Comparison of ENCODE assay signal across 1 cellular context in the genomic region with DNA sequence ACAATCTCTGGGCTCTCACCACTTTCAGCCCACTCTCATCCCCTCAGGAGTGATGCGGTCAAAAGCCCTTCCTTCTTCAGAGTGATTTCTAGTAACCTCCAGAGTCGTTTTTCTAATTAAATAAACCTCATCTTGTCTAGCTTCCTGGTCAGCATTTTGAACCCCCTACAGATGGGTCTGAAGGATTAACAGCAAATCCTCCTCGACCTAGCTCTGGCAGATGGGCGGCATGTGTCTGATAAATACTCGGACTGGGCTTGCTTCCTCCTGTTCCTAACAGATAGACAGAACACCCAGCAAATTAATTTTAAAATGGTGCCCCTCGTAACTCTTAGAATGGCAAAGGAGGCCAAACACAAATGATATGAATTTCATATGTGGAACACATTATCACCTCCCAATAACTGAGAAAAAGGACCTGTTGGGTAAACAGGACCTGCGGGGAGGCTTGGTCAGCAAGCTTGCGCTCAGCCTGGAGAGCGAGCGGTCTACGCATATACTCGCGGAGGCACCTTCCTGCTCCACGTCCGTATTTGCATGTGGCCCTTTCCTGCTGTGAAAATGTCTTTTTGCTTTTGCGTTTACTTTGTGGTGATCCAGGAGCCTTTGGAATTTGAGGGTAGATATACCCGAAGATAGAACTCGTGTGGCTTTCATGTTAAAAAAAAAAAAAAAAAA.
TF ChIP-seq lines count a peak whose summit lies in the region.

No MANE protein-coding gene starts in this region.

TF ChIP-seq in WTC11, 78 proteins besides CTCF, POLR2A, EP300 and RAD21 (continued from another document):
- TF ChIP-seq, protein P1, sequence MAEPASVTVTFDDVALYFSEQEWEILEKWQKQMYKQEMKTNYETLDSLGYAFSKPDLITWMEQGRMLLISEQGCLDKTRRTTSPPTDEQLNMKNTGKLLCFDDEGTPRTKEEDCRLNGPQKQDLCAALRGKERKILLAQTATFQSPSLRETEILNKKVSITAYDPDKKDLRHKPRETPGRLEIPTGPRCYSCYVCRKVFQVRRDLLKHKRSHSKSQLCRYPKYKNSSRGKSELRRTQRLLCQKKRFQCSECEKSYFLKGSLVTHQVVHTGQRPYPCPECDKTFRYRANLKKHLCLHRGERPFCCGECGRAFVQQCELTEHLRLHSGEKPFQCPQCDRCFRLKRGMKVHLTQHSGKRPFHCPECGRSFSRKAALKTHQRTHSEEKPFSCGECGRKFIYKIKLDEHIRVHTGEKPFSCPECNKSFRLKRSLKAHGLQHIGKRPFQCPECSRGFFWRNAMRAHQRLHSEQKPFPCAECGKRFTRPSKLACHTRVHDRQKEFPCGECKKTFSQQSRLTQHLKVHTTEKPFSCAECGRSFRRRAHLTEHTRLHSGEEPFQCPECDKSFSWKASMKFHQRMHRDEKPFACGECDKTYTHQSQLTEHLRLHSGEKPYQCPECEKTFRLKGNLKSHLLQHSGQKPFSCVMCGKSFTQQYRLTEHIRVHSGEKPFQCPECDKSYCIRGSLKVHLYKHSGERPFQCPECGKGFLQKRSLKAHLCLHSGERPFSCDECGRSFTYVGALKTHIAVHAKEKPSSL (CRISPR knock-in tag; conservative IDR thresholded peaks at IDR 0.05) = no peak
- TF ChIP-seq ZNF416 (CRISPR knock-in tag; IDR thresholded peaks at IDR 0.05) = no peak
- TF ChIP-seq HMGA2 (CRISPR knock-in tag; IDR thresholded peaks at IDR 0.05) = no peak
- TF ChIP-seq NR1H2 (CRISPR knock-in tag; IDR thresholded peaks at IDR 0.05) = no peak
- TF ChIP-seq ZNF671 (CRISPR knock-in tag; IDR thresholded peaks at IDR 0.05) = no peak
- no peak for TF ChIP-seq TP53 (CRISPR knock-in tag; IDR thresholded peaks at IDR 0.05)
- TF ChIP-seq ELF4 (CRISPR knock-in tag; IDR thresholded peaks at IDR 0.05; ENCODE audit: low read depth) = no peak
- no peak for TF ChIP-seq PRRX2 (CRISPR knock-in tag; IDR thresholded peaks at IDR 0.05)
- no peak for TF ChIP-seq SOX15 (CRISPR knock-in tag; IDR thresholded peaks at IDR 0.05)
- TF ChIP-seq ZNF317 (CRISPR knock-in tag; IDR thresholded peaks at IDR 0.05; ENCODE audit: borderline replicate concordance, low read depth) = no peak
- TF ChIP-seq FOXK1 (CRISPR knock-in tag; IDR thresholded peaks at IDR 0.05) = no peak
- TF ChIP-seq, protein P2, sequence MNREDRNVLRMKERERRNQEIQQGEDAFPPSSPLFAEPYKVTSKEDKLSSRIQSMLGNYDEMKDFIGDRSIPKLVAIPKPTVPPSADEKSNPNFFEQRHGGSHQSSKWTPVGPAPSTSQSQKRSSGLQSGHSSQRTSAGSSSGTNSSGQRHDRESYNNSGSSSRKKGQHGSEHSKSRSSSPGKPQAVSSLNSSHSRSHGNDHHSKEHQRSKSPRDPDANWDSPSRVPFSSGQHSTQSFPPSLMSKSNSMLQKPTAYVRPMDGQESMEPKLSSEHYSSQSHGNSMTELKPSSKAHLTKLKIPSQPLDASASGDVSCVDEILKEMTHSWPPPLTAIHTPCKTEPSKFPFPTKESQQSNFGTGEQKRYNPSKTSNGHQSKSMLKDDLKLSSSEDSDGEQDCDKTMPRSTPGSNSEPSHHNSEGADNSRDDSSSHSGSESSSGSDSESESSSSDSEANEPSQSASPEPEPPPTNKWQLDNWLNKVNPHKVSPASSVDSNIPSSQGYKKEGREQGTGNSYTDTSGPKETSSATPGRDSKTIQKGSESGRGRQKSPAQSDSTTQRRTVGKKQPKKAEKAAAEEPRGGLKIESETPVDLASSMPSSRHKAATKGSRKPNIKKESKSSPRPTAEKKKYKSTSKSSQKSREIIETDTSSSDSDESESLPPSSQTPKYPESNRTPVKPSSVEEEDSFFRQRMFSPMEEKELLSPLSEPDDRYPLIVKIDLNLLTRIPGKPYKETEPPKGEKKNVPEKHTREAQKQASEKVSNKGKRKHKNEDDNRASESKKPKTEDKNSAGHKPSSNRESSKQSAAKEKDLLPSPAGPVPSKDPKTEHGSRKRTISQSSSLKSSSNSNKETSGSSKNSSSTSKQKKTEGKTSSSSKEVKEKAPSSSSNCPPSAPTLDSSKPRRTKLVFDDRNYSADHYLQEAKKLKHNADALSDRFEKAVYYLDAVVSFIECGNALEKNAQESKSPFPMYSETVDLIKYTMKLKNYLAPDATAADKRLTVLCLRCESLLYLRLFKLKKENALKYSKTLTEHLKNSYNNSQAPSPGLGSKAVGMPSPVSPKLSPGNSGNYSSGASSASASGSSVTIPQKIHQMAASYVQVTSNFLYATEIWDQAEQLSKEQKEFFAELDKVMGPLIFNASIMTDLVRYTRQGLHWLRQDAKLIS (CRISPR knock-in tag; IDR thresholded peaks at IDR 0.05; ENCODE audit: borderline replicate concordance) = no peak
- no peak for TF ChIP-seq RELA (CRISPR knock-in tag; IDR thresholded peaks at IDR 0.05; ENCODE audit: borderline replicate concordance)
- TF ChIP-seq ZNF423 (CRISPR knock-in tag; IDR thresholded peaks at IDR 0.05) = no peak
- no peak for TF ChIP-seq ZNF138 (CRISPR knock-in tag; conservative IDR thresholded peaks at IDR 0.05)
